Comparison of ENCODE assay signal across 17 cellular contexts in genomic region chr14:68402525-68403101, GRCh38.
DNase-seq lines count a peak whose midpoint lies in the region; ATAC-seq and TF ChIP-seq lines count a peak whose summit lies in the region.
"Had no signal": no experiment of that assay in that cellular context is flagged by ENCODE, and none has a peak within 500 bp of the region (broad histone marks: within the 10 kb centered on the region; RNA-seq: fewer than 3 reads in every experiment).

No MANE protein-coding gene starts in this region.

- H3K27me3 Mint-ChIP-seq in CD4-positive, CD25-positive, alpha-beta regulatory T cell, result no peaks in the 10 kb centered on the region
- no peaks in the 10 kb centered on the region for H3K27me3 Mint-ChIP-seq in HFFc6 (ENCODE audit: insufficient read depth)
- H3K27me3 Mint-ChIP-seq: activated CD4-positive, alpha-beta T cell treated with anti-CD3 and anti-CD28 coated beads for 36 hours; dendritic cell treated with granulocyte-macrophage colony-stimulating factor and Interleukin-4, amounts not matched to agents 40 ng/mL and 50 ng/mL, for 4 days had no signal

- no peak overlapping the region for H3K4me3 ChIP-seq in CD4-positive, CD25-positive, alpha-beta regulatory T cell (ENCODE audit: low read depth, low read length)
- H3K4me3 ChIP-seq in skin epidermis, result no peak overlapping the region
- H3K4me3 ChIP-seq in HAP-1, result no peak overlapping the region
- H3K4me3 ChIP-seq in coronary artery, result no peak overlapping the region

- no peak for ATAC-seq in CD4-positive, CD25-positive, alpha-beta regulatory T cell (ENCODE audit: low read depth in 2 of 2)
- ATAC-seq: activated CD4-positive, alpha-beta T cell treated with anti-CD3 and anti-CD28 coated beads for 36 hours; HCT116 had no signal

- no peak for TF ChIP-seq CTCF in HFFc6 (IDR thresholded peaks at IDR 0.05)
- no peak for TF ChIP-seq CTCF in coronary artery (IDR thresholded peaks at IDR 0.05)

- H3K36me3 ChIP-seq in CD4-positive, CD25-positive, alpha-beta regulatory T cell (ENCODE audit: control insufficient read depth, insufficient read depth, low read length), result no peaks in the 10 kb centered on the region
- no peaks in the 10 kb centered on the region for H3K36me3 ChIP-seq in HAP-1 (replicated peaks)

- no peak overlapping the region for H3K27ac ChIP-seq in CD4-positive, CD25-positive, alpha-beta regulatory T cell (ENCODE audit: insufficient read depth, low read length, poor library complexity, severe bottlenecking)
- peak overlapping the region; percentile 94 for H3K27ac ChIP-seq in epithelial cell of prostate
- H3K27ac ChIP-seq in skin epidermis, result peak overlapping the region in 12 of 21 experiments; percentile 7 to 77 (median 50)
- peak overlapping the region in 1 of 2 donors; percentile 78 for H3K27ac ChIP-seq in coronary artery

- H3K9me3 Mint-ChIP-seq in CD4-positive, CD25-positive, alpha-beta regulatory T cell, result no peaks in the 10 kb centered on the region
- H3K9me3 Mint-ChIP-seq in HFFc6, result no peaks in the 10 kb centered on the region
- H3K9me3 Mint-ChIP-seq: dendritic cell treated with granulocyte-macrophage colony-stimulating factor and Interleukin-4, amounts not matched to agents 40 ng/mL and 50 ng/mL, for 4 days had no signal

- in situ Hi-C loops in HAP-1 (cut with MboI; ENCODE audit: low sequenced_read_pairs), result no loop called here

- peak overlapping the region in 2 of 3 donors; percentile 53 to 81 for H3K27ac Mint-ChIP-seq in CD4-positive, CD25-positive, alpha-beta regulatory T cell
- H3K27ac Mint-ChIP-seq in HFFc6, result peak overlapping the region; percentile 83; the same call in 1 of the 2 replicates
- H3K27ac Mint-ChIP-seq: dendritic cell treated with granulocyte-macrophage colony-stimulating factor and Interleukin-4, amounts not matched to agents 40 ng/mL and 50 ng/mL, for 4 days had no signal

- no peak for DNase-seq in CD4-positive, CD25-positive, alpha-beta regulatory T cell
- DNase-seq in HFFc6, result no peak
- no peak for DNase-seq in epithelial cell of prostate (ENCODE audit: low read depth, low spot score)
- no peak for DNase-seq in kidney glomerular epithelial cell (lab: John Stamatoyannopoulos, UW)
- DNase-seq in T-helper 9 cell, result no peak
- DNase-seq in HAP-1 (ENCODE audit: low spot score in 2 of 2), result no peak
- no peak for DNase-seq in coronary artery (ENCODE audit: low spot score)
- DNase-seq: activated CD4-positive, alpha-beta T cell treated with anti-CD3 and anti-CD28 coated beads for 36 hours; activated T-cell treated with anti-CD3 and anti-CD28 coated beads, Interleukin-2, amount 50 U/mL, for 48 hours; amygdala; NCI-H1930; NCI-H524 treated with DMSO at 0.1 percent for 48 hours; stimulated activated CD8-positive, alpha-beta memory T cell treated with anti-CD3 and anti-CD28 coated beads, Interleukin-4, amount 100 ng/mL, for 48 hours; T-helper 1 cell had no signal

- H3K4me3 Mint-ChIP-seq in CD4-positive, CD25-positive, alpha-beta regulatory T cell, result peak overlapping the region in 2 of 4 donors; percentile 7 to 21
- H3K4me3 Mint-ChIP-seq in HFFc6, result no peak overlapping the region
- H3K4me3 Mint-ChIP-seq: activated CD4-positive, alpha-beta T cell treated with anti-CD3 and anti-CD28 coated beads for 36 hours; dendritic cell treated with granulocyte-macrophage colony-stimulating factor and Interleukin-4, amounts not matched to agents 40 ng/mL and 50 ng/mL, for 4 days had no signal

- H3K9me3 ChIP-seq in CD4-positive, CD25-positive, alpha-beta regulatory T cell (ENCODE audit: control insufficient read depth in 2 of 2, low read length in 2 of 2), result no peaks in the 10 kb centered on the region
- no peaks in the 10 kb centered on the region for H3K9me3 ChIP-seq in HAP-1

- H3K4me1 ChIP-seq in CD4-positive, CD25-positive, alpha-beta regulatory T cell (ENCODE audit: control insufficient read depth, insufficient read depth, low read length, poor library complexity, severe bottlenecking), result peaks cover 42% of the 10 kb centered on the region
- H3K4me1 ChIP-seq in HAP-1, result no peaks in the 10 kb centered on the region

- H3K27me3 ChIP-seq in CD4-positive, CD25-positive, alpha-beta regulatory T cell (ENCODE audit: control insufficient read depth, insufficient read depth, low read length), result no peaks in the 10 kb centered on the region
- H3K27me3 ChIP-seq in HAP-1 (ENCODE audit: low read depth), result no peaks in the 10 kb centered on the region

- H3K4me1 Mint-ChIP-seq in CD4-positive, CD25-positive, alpha-beta regulatory T cell, result peaks cover 36 to 68% (median 59%) of the 10 kb centered on the region in 4 donors
- H3K4me1 Mint-ChIP-seq in HFFc6 (ENCODE audit: low read depth), result peaks cover 78% of the 10 kb centered on the region

- H3K36me3 Mint-ChIP-seq in CD4-positive, CD25-positive, alpha-beta regulatory T cell, result no peaks in the 10 kb centered on the region
- H3K36me3 Mint-ChIP-seq in HFFc6 (ENCODE audit: low read depth), result no peaks in the 10 kb centered on the region
